ENCODE assay signal across 8 cellular contexts in genomic region chr17:30969989-30970680, GRCh38. TPM values are rescaled to one million over a fixed set of nuclear protein-coding genes. Genes with fewer than 3 reads are reported as not detected.
DNase-seq lines count a peak whose midpoint lies in the region; ATAC-seq and TF ChIP-seq lines count a peak whose summit lies in the region.

No MANE protein-coding gene starts in this region.

- ATAC-seq in right lobe of liver, result no peak
- no peak for ATAC-seq in GM18873 (IDR thresholded peaks at IDR 0.05; ENCODE audit: low FRiP score, unreplicated experiment)

- DNase-seq in NCI-H2171 treated with DMSO at 0.1 percent for 48 hours (lab: John Stamatoyannopoulos, UW), result peak; percentile 62
- DNase-seq in NCI-H2171 (lab: John Stamatoyannopoulos, UW), result no peak
- DNase-seq in caudate nucleus (lab: John Stamatoyannopoulos, UW), result peak in 2 of 61 donors; percentile 10 to 15
- DNase-seq in right lobe of liver, result peak in 1 of 3 donors; percentile 47
- DNase-seq in testis, result peak; percentile 51
- DNase-seq in NCI-H2081 (lab: John Stamatoyannopoulos, UW), result no peak

- H3K4me3 ChIP-seq in OCI-LY3 (ENCODE audit: low read length), result peak overlapping the region; percentile 77
- peak overlapping the region; percentile 52 to 57 (median 54) for H3K4me3 ChIP-seq in right lobe of liver
- H3K4me3 ChIP-seq in testis, result peak overlapping the region; percentile 77 to 79

- intact Hi-C loops in right lobe of liver (cut with DNase I) (no loop called here), testis (cut with DNase I; ENCODE audit: low total_unique reads) (no loop called here)

- TF ChIP-seq CTCF in OCI-LY3 (IDR thresholded peaks at IDR 0.05; ENCODE audit: low read depth, low read length) (no peak), right lobe of liver (IDR thresholded peaks at IDR 0.05) (no peak), testis (IDR thresholded peaks at IDR 0.05) (no peak)

- peaks cover 29% of the 10 kb centered on the region for H3K4me1 ChIP-seq in OCI-LY3 (ENCODE audit: low read length)
- H3K4me1 ChIP-seq in right lobe of liver, result peaks cover 0 to 12% (median 0%) of the 10 kb centered on the region in 4 donors
- H3K4me1 ChIP-seq in testis, result peaks cover 4% of the 10 kb centered on the region

- H3K9me3 ChIP-seq in OCI-LY3 (ENCODE audit: insufficient read depth, low read length) (peaks cover 5% of the 10 kb centered on the region; the same call in 1 of the 2 replicates), right lobe of liver (no peaks in the 10 kb centered on the region), testis (no peaks in the 10 kb centered on the region)

- peaks cover 9% of the 10 kb centered on the region for H3K36me3 ChIP-seq in OCI-LY3 (replicated peaks; ENCODE audit: low read depth, low read length)
- no peaks in the 10 kb centered on the region for H3K36me3 ChIP-seq in right lobe of liver
- no peaks in the 10 kb centered on the region for H3K36me3 ChIP-seq in testis (ENCODE audit: low read depth, missing control alignments)

- H3K27me3 ChIP-seq in OCI-LY3 (ENCODE audit: low read depth, low read length) (no peaks in the 10 kb centered on the region), right lobe of liver (no peaks in the 10 kb centered on the region), testis (no peaks in the 10 kb centered on the region)

- peak overlapping the region; percentile 90 for H2AFZ ChIP-seq in OCI-LY3 (ENCODE audit: low read depth, low read length)

- H3K4me2 ChIP-seq in OCI-LY3 (ENCODE audit: low read length), result peak overlapping the region; percentile 93

- TF ChIP-seq POLR2A in right lobe of liver (IDR thresholded peaks at IDR 0.05) (no peak), testis (IDR thresholded peaks at IDR 0.05) (no peak)

- H3K79me2 ChIP-seq in OCI-LY3 (ENCODE audit: low read length), result peaks cover 14% of the 10 kb centered on the region

- no peaks in the 10 kb centered on the region for H4K20me1 ChIP-seq in OCI-LY3 (ENCODE audit: insufficient read depth, low read length)

- H3K27ac ChIP-seq in OCI-LY3 (ENCODE audit: low read length) (no peak overlapping the region; the same call in 1 of the 2 replicates), caudate nucleus (ENCODE audit: low read depth, low read length) (peak overlapping the region; percentile 91), right lobe of liver (peak overlapping the region; percentile 60 to 92 (median 79)), testis (peak overlapping the region; percentile 87 to 94)

- 21% methylated on average over 15 of the region's 23 CpGs for whole genome bisulfite sequencing in right lobe of liver (ENCODE audit: insufficient coverage, low coverage, low lambda C conversion rate, missing lambda C conversion rate)
- WGBS in testis, 2 donors, result 2 to 3% methylated on average over 23 of the region's 23 CpGs

- peak overlapping the region; percentile 75 for H3K9ac ChIP-seq in OCI-LY3 (ENCODE audit: low read length)

RNA-seq across cellular contexts. Expression of gene RNF135, which starts 0.7 kb away (rescaled TPM):
- total RNA-seq in right lobe of liver, result 1 to 10 TPM; 3.7 to 6.1 (median 4.6) TPM
- total RNA-seq in testis, result 10 to 100 TPM; 20.6 to 24.2 TPM
- 12.9 TPM for polyA plus RNA-seq in testis (ENCODE audit: insufficient read depth, low read depth, low replicate concordance)

RNA-seq across cellular contexts. Expression of gene ADAP2, which starts 48.4 kb away (rescaled TPM):
- total RNA-seq in right lobe of liver, result 10 to 100 TPM in 1 of 6 experiments, 1 to 10 TPM in 5; 5.4 to 13.2 (median 8.1) TPM
- total RNA-seq in testis, result 1 to 10 TPM; 3.5 to 6.4 TPM
- polyA plus RNA-seq in testis (ENCODE audit: insufficient read depth, low read depth, low replicate concordance), result 7.1 TPM

Comparison
In these comparisons a context has a peak if more than half of its experiments do, and no peak if none do; other contexts are left out.
1. DNase-seq: peak in NCI-H2171 treated with DMSO at 0.1 percent for 48 hours (single experiment) and testis (single experiment); none in NCI-H2171 (single experiment) and NCI-H2081 (0 of 2).
2. Peak in every context shown above with its lines, with median percentiles within 50 percentile points of each other: H3K4me3 ChIP-seq.